Comparison of ENCODE assay signal across 23 cellular contexts in genomic region chr11:66415423-66415822, GRCh38. TPM values are rescaled to one million over a fixed set of nuclear protein-coding genes. Genes with fewer than 3 reads are reported as not detected.
"Had no signal": no experiment of that assay in that cellular context is flagged by ENCODE, and none has a peak within 500 bp of the region (broad histone marks: within the 10 kb centered on the region; RNA-seq: fewer than 3 reads in every experiment).

No MANE protein-coding gene starts in this region.

- DNase-seq: Karpas-422, KG1, MG63, NCI-H1092 treated with DMSO at 0.1 percent for 48 hours, NCI-H1436, NCI-H187, NCI-H2029, NCI-H2081 treated with DMSO at 0.1 percent for 48 hours, NCI-H2171, NCI-H226, NCI-H510A, NCI-H524 treated with DMSO at 0.1 percent for 48 hours, NCI-H69, NCI-H774, Right ventricle myocardium superior, RPMI8226, SIG-M5, SK-N-SH, SW 1271, T-cell had no signal

- ATAC-seq: T-cell had no signal

- H3K27me3 ChIP-seq: SJSA1 had no signal

- H3K27ac ChIP-seq: HL-60, SJSA1 had no signal

- FAIRE-seq: RCC 7860 had no signal

- H3K9ac ChIP-seq: SK-N-SH had no signal

- H3K4me3 ChIP-seq: MG63, SJSA1 had no signal

- H3K36me3 ChIP-seq: MG63, SJSA1 had no signal

- H3K4me2 ChIP-seq: SK-N-SH had no signal

- H3K9me3 ChIP-seq: MG63, SJSA1, SK-N-SH had no signal

RNA-seq across cellular contexts. Expression of gene NPAS4, which starts 5.4 kb away (rescaled TPM):
- total RNA-seq: Right ventricle myocardium superior, T-cell had no signal

RNA-seq across cellular contexts. Expression of gene SLC29A2, which starts 43.9 kb away (rescaled TPM):
- total RNA-seq: SJSA1 had no signal
